3 cellular contexts compared by ENCODE assay signal in genomic region chr5:90384389-90384788, GRCh38.
A peak's percentile ranks its signal among the peaks of the same experiment; 100 is the strongest.
TF ChIP-seq lines count a peak whose summit lies in the region.

No MANE protein-coding gene starts in this region.

TF ChIP-seq in HEK293, 187 proteins besides CTCF, POLR2A, EP300 and RAD21:
- no peak for TF ChIP-seq ZNF223 (tag by site-specific recombination; IDR thresholded peaks at IDR 0.05)
- peak; percentile 81 for TF ChIP-seq ZNF146 (tag by site-specific recombination; IDR thresholded peaks at IDR 0.05)

TF ChIP-seq in K562, 482 proteins besides CTCF, POLR2A, EP300 and RAD21:
- TF ChIP-seq ILF3 (IDR thresholded peaks at IDR 0.05; ENCODE audit: borderline replicate concordance) (no peak), RAD51 (IDR thresholded peaks at IDR 0.05; ENCODE audit: borderline replicate concordance, low read depth) (no peak), SP1 (CRISPR knock-in tag; IDR thresholded peaks at IDR 0.05) (no peak), RBM25 (IDR thresholded peaks at IDR 0.05; ENCODE audit: low read depth, low read length, severe bottlenecking) (peak; percentile 63), MBD2 (IDR thresholded peaks at IDR 0.05; ENCODE audit: borderline replicate concordance, low read depth) (no peak), POLR3A (IDR thresholded peaks at IDR 0.05; ENCODE audit: borderline replicate concordance, extremely low read depth, insufficient read depth, insufficient read length) (no peak), ZNF785 (CRISPR knock-in tag; IDR thresholded peaks at IDR 0.05) (no peak), CHCHD3 (CRISPR knock-in tag; IDR thresholded peaks at IDR 0.05) (no peak), MAFG (tag; conservative IDR thresholded peaks at IDR 0.05) (no peak), ZNF146 (CRISPR knock-in tag; IDR thresholded peaks at IDR 0.05; ENCODE audit: unreplicated experiment) (peak; percentile 46), HDAC1 (IDR thresholded peaks at IDR 0.05) (no peak), ADNP (tag; IDR thresholded peaks at IDR 0.05) (no peak)

TF ChIP-seq in H1, 55 proteins besides CTCF, POLR2A, EP300 and RAD21:
- TF ChIP-seq MAFK (IDR thresholded peaks at IDR 0.05; ENCODE audit: low read depth, low read length) (no peak), KDM1A (IDR thresholded peaks at IDR 0.05; ENCODE audit: borderline replicate concordance, low read length) (0 out of 2 replicates have a peak, but pooled peaks have one; percentile 12)
